Comparison of ENCODE assay signal across 32 cellular contexts in the genomic region with DNA sequence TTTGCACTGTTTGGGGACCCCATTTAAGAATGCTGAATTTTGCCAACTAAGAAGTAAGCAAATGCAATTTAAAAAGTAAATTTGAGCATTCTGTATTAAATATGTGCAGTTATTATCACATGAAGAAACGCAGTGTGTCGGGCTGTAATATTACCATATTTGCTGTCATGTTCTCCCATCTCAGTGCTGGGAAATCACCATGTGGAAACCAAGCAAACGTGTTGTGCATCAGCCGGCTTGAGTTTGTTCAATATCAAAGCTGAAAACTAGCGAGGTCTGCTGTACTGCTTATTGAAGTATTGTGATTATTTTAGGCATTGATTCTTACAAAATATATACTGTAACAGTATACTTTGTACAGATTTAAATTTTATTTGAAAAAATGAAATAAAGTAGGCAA.
"Had no signal": no experiment of that assay in that cellular context is flagged by ENCODE, and none has a peak within 500 bp of the region (broad histone marks: within the 10 kb centered on the region; RNA-seq: fewer than 3 reads in every experiment).

No MANE protein-coding gene starts in this region.

- H3K9me3 ChIP-seq: ascending aorta had no signal

- ATAC-seq: activated CD4-positive, alpha-beta T cell treated with anti-CD3 and anti-CD28 coated beads for 36 hours; activated CD4-positive, CD25-positive, alpha-beta regulatory T cell treated with anti-CD3 and anti-CD28 coated beads, Interleukin-2, amount 50 U/mL, for 24 hours; activated CD8-positive, alpha-beta memory T cell treated with anti-CD3 and anti-CD28 coated beads, Interleukin-2, amount 10 ng/mL, durations not matched to agents 7 days and 5 days; activated CD8-positive, alpha-beta T cell treated with anti-CD3 and anti-CD28 coated beads, Interleukin-2, amount 10 ng/mL, durations not matched to agents 7 days and 5 days; activated naive CD8-positive, alpha-beta T cell treated with anti-CD3 and anti-CD28 coated beads, Interleukin-2, amount 50 U/mL, for 24 hours; WTC11 had no signal

- DNase-seq: activated CD4-positive, alpha-beta memory T cell treated with anti-CD3 and anti-CD28 coated beads, Interleukin-2, amount 10 ng/mL, durations not matched to agents 7 days and 5 days; activated CD4-positive, alpha-beta T cell treated with anti-CD3 and anti-CD28 coated beads for 1 hour; activated CD4-positive, alpha-beta T cell treated with anti-CD3 and anti-CD28 coated beads for 36 hours; activated CD4-positive, alpha-beta T cell treated with anti-CD3 and anti-CD28 coated beads, Interleukin-2, amount 10 ng/mL, durations not matched to agents 7 days and 5 days; activated CD4-positive, alpha-beta T cell treated with anti-CD3 and anti-CD28 coated beads, Interleukin-2, amount 50 U/mL, for 48 hours; activated CD4-positive, CD25-positive, alpha-beta regulatory T cell; activated CD8-positive, alpha-beta memory T cell treated with anti-CD3 and anti-CD28 coated beads for 24 hours; activated CD8-positive, alpha-beta memory T cell treated with anti-CD3 and anti-CD28 coated beads, Interleukin-2, amount 10 ng/mL, durations not matched to agents 7 days and 5 days; activated CD8-positive, alpha-beta memory T cell treated with anti-CD3 and anti-CD28 coated beads, Interleukin-2, amount 50 U/mL, for 48 hours; activated CD8-positive, alpha-beta T cell treated with anti-CD3 and anti-CD28 coated beads, Interleukin-2, amount 10 ng/mL, durations not matched to agents 7 days and 5 days; activated effector memory CD4-positive, alpha-beta T cell treated with Interleukin-2 at 50 U/mL for 16 hours; activated gamma-delta T cell; activated naive CD4-positive, alpha-beta T cell treated with anti-CD3 and anti-CD28 coated beads, Interleukin-2, amount 10 ng/mL, durations not matched to agents 7 days and 5 days; activated naive CD4-positive, alpha-beta T cell treated with Interleukin-2 at 50 U/mL for 16 hours; activated naive CD8-positive, alpha-beta T cell treated with anti-CD3 and anti-CD28 coated beads, Interleukin-2, amount 10 ng/mL, durations not matched to agents 7 days and 5 days; activated naive CD8-positive, alpha-beta T cell treated with anti-CD3 and anti-CD28 coated beads, Interleukin-2, amount 50 U/mL, for 24 hours; activated T-cell treated with anti-CD3 and anti-CD28 coated beads, Interleukin-2, amount 50 U/mL, for 24 hours; activated T-cell treated with anti-CD3 and anti-CD28 coated beads, Interleukin-2, amount 50 U/mL, for 48 hours; amygdala; anterior cingulate cortex; central memory CD4-positive, alpha-beta T cell; cerebellar nuclear complex; T-helper 1 cell; T-helper 2 cell; T-helper 9 cell; WERI-Rb-1 had no signal

- H3K27ac ChIP-seq: ascending aorta, cardiac muscle cell, WERI-Rb-1 had no signal

- H3K36me3 ChIP-seq: ascending aorta, cardiac muscle cell, WERI-Rb-1 had no signal

- FAIRE-seq: bronchial epithelial cell, TTC549 had no signal

- H3K4me3 ChIP-seq: ascending aorta, cardiac muscle cell had no signal

- H3K27me3 ChIP-seq: ascending aorta, cardiac muscle cell had no signal
